ENCODE assay signal across 8 cellular contexts in genomic region chr21:28781602-28782274, GRCh38.
DNase-seq lines count a peak whose midpoint lies in the region; ATAC-seq, FAIRE-seq and TF ChIP-seq lines count a peak whose summit lies in the region.

No MANE protein-coding gene starts in this region.

- H3K4me1 Mint-ChIP-seq in activated CD8-positive, alpha-beta memory T cell treated with anti-CD3 and anti-CD28 coated beads, Interleukin-2, amount 10 ng/mL, durations not matched to agents 7 days and 5 days = peaks cover 3% of the 10 kb centered on the region

- H4K20me1 ChIP-seq in OCI-LY7 (ENCODE audit: insufficient read depth, low read length) (no peaks in the 10 kb centered on the region), keratinocyte (ENCODE audit: control insufficient read depth, extremely low read depth, insufficient read depth, low read length) (no peaks in the 10 kb centered on the region)

- H3K27ac Mint-ChIP-seq in activated CD8-positive, alpha-beta memory T cell treated with anti-CD3 and anti-CD28 coated beads, Interleukin-2, amount 10 ng/mL, durations not matched to agents 7 days and 5 days = no peak overlapping the region

- H3K4me2 ChIP-seq in OCI-LY7 (ENCODE audit: low read length) = no peak overlapping the region
- H3K4me2 ChIP-seq in keratinocyte (ENCODE audit: control insufficient read depth, extremely low read depth, insufficient read depth, low read depth, low read length) = no peak overlapping the region

- intact Hi-C loops in OCI-LY7 (cut with micrococcal nuclease; ENCODE audit: unreplicated experiment) = no loop called here

- peaks cover 6% of the 10 kb centered on the region for H3K9me3 Mint-ChIP-seq in activated CD8-positive, alpha-beta memory T cell treated with anti-CD3 and anti-CD28 coated beads, Interleukin-2, amount 10 ng/mL, durations not matched to agents 7 days and 5 days (ENCODE audit: low read depth)

- H3K27ac ChIP-seq in OCI-LY7 (ENCODE audit: low read depth, low read length, poor library complexity, severe bottlenecking) = no peak overlapping the region
- H3K27ac ChIP-seq in keratinocyte (ENCODE audit: control insufficient read depth, insufficient read depth, low read length) = no peak overlapping the region

- H2AFZ ChIP-seq in OCI-LY7 (ENCODE audit: low read length) = no peak overlapping the region
- H2AFZ ChIP-seq in keratinocyte (ENCODE audit: control insufficient read depth, low read length) = no peak overlapping the region

- H3K4me3 ChIP-seq in OCI-LY7 (ENCODE audit: low read depth, low read length, poor library complexity, severe bottlenecking) = no peak overlapping the region
- no peak overlapping the region for H3K4me3 ChIP-seq in keratinocyte (ENCODE audit: control insufficient read depth in 2 of 3, extremely low read depth in 1 of 3, insufficient read depth in 2 of 3, low read depth in 1 of 3, low read length in 3 of 3)

- no peaks in the 10 kb centered on the region for H3K36me3 ChIP-seq in OCI-LY7 (ENCODE audit: insufficient read depth, low read length)
- no peaks in the 10 kb centered on the region for H3K36me3 ChIP-seq in keratinocyte (ENCODE audit: control insufficient read depth in 2 of 2, extremely low read depth in 1 of 2, insufficient read depth in 2 of 2, low read length in 2 of 2)

- BruUV-seq in OCI-LY7 (replicated peaks; lab: Mats Ljungman, UMichigan) = no TSS peak

- peaks cover 32% of the 10 kb centered on the region for H3K36me3 Mint-ChIP-seq in activated CD8-positive, alpha-beta memory T cell treated with anti-CD3 and anti-CD28 coated beads, Interleukin-2, amount 10 ng/mL, durations not matched to agents 7 days and 5 days

- no peaks in the 10 kb centered on the region for H3K27me3 Mint-ChIP-seq in activated CD8-positive, alpha-beta memory T cell treated with anti-CD3 and anti-CD28 coated beads, Interleukin-2, amount 10 ng/mL, durations not matched to agents 7 days and 5 days

- FAIRE-seq in keratinocyte (lab: Jason Lieb, UNC) (no peak), RCC 7860 (lab: Jason Lieb, UNC) (no peak)

- DNase-seq in Caki2 (ENCODE audit: low read depth) = peak; percentile 22
- DNase-seq in OCI-LY7 (ENCODE audit: low spot score) = peak; percentile 20
- no peak for DNase-seq in keratinocyte (ENCODE audit: low read depth, low spot score)
- no peak for DNase-seq in RCC 7860 (ENCODE audit: low spot score)
- DNase-seq in activated CD8-positive, alpha-beta memory T cell treated with anti-CD3 and anti-CD28 coated beads, Interleukin-2, amount 10 ng/mL, durations not matched to agents 7 days and 5 days = no peak

- H3K79me2 ChIP-seq in OCI-LY7 (ENCODE audit: insufficient read depth, low read depth, low read length) (no peaks in the 10 kb centered on the region), keratinocyte (ENCODE audit: control insufficient read depth, insufficient read depth, low read length) (no peaks in the 10 kb centered on the region)

- ATAC-seq in GM19395 (IDR thresholded peaks at IDR 0.05; ENCODE audit: unreplicated experiment) = peak; percentile 65
- ATAC-seq in GM18858 (IDR thresholded peaks at IDR 0.05; ENCODE audit: unreplicated experiment) = no peak
- no peak for ATAC-seq in HG02981 (IDR thresholded peaks at IDR 0.05; ENCODE audit: unreplicated experiment)
- no peak for ATAC-seq in activated CD8-positive, alpha-beta memory T cell treated with anti-CD3 and anti-CD28 coated beads, Interleukin-2, amount 10 ng/mL, durations not matched to agents 7 days and 5 days

- peak; percentile 70 for TF ChIP-seq CTCF in OCI-LY7 (conservative IDR thresholded peaks at IDR 0.05; ENCODE audit: low read length)
- peak; percentile 50 to 63 (median 62) for TF ChIP-seq CTCF in keratinocyte (optimal IDR thresholded peaks at IDR 0.05 in 1 of 3, IDR thresholded peaks at IDR 0.05 in 1 of 3, conservative IDR thresholded peaks at IDR 0.05 in 1 of 3; ENCODE audit: extremely low read depth in 1 of 3, insufficient read depth in 2 of 3, low read length in 3 of 3)

- no peaks in the 10 kb centered on the region for H3K9me1 ChIP-seq in keratinocyte (ENCODE audit: control insufficient read depth, extremely low read depth, insufficient read depth, low read length)

- H3K9me3 ChIP-seq in OCI-LY7 (ENCODE audit: low read length) = no peaks in the 10 kb centered on the region
- no peaks in the 10 kb centered on the region for H3K9me3 ChIP-seq in keratinocyte (ENCODE audit: control insufficient read depth, low read depth, low read length)

- CTCF ChIA-PET in OCI-LY7 (lab: Charles Lee; ENCODE audit: unreplicated experiment) = interaction anchor here (1.1 kb wide), 1 partner anchor 20 kb away, joined by 4 read pairs; no protein-coding TSS in a partner anchor
- CTCF ChIA-PET in activated CD8-positive, alpha-beta memory T cell treated with anti-CD3 and anti-CD28 coated beads, Interleukin-2, amount 10 ng/mL, durations not matched to agents 7 days and 5 days (lab: Charles Lee) = interaction anchor here (0.8 to 0.9 kb wide), 2 partner anchors 26 to 50 kb away, joined by 3 read pairs; no protein-coding TSS in a partner anchor

- H3K27me3 ChIP-seq in keratinocyte (ENCODE audit: control insufficient read depth, extremely low read depth, insufficient read depth, low read length) = no peaks in the 10 kb centered on the region

- H3K9ac ChIP-seq in keratinocyte (ENCODE audit: control insufficient read depth, extremely low read depth, insufficient read depth, low read length) = no peak overlapping the region

- no peak overlapping the region for H3K4me3 Mint-ChIP-seq in activated CD8-positive, alpha-beta memory T cell treated with anti-CD3 and anti-CD28 coated beads, Interleukin-2, amount 10 ng/mL, durations not matched to agents 7 days and 5 days

- in situ Hi-C loops in Caki2 (cut with HindIII; ENCODE audit: low pct_unique_long_range_greater_than_20kb, low sequenced_read_pairs) = no loop called here

- no peaks in the 10 kb centered on the region for H3K9me2 ChIP-seq in OCI-LY7 (ENCODE audit: insufficient read depth, low read length)

- POLR2A ChIA-PET in OCI-LY7 (lab: Charles Lee) = interaction anchor here (1.0 kb wide), 1 partner anchor 19 kb away, joined by 3 read pairs; no protein-coding TSS in a partner anchor

- dilution Hi-C loops in keratinocyte (cut with MboI; ENCODE audit: extremely low pct_ligation_motif_present, low sequenced_read_pairs) = no loop called here

- H3K4me1 ChIP-seq in OCI-LY7 (ENCODE audit: insufficient read depth, low read length, poor library complexity, severe bottlenecking) (no peaks in the 10 kb centered on the region), keratinocyte (ENCODE audit: control insufficient read depth, extremely low read depth, insufficient read depth, low read length) (no peaks in the 10 kb centered on the region)

Comparison
In these comparisons a context has a peak if more than half of its experiments do, and no peak if none do; other contexts are left out.
1. DNase-seq: peak in Caki2 (single experiment) and OCI-LY7 (single experiment); none in keratinocyte (single experiment), RCC 7860 (single experiment) and activated CD8-positive, alpha-beta memory T cell treated with anti-CD3 and anti-CD28 coated beads, Interleukin-2, amount 10 ng/mL, durations not matched to agents 7 days and 5 days (single experiment).